Comparison of ENCODE assay signal across 7 cellular contexts in the genomic region with DNA sequence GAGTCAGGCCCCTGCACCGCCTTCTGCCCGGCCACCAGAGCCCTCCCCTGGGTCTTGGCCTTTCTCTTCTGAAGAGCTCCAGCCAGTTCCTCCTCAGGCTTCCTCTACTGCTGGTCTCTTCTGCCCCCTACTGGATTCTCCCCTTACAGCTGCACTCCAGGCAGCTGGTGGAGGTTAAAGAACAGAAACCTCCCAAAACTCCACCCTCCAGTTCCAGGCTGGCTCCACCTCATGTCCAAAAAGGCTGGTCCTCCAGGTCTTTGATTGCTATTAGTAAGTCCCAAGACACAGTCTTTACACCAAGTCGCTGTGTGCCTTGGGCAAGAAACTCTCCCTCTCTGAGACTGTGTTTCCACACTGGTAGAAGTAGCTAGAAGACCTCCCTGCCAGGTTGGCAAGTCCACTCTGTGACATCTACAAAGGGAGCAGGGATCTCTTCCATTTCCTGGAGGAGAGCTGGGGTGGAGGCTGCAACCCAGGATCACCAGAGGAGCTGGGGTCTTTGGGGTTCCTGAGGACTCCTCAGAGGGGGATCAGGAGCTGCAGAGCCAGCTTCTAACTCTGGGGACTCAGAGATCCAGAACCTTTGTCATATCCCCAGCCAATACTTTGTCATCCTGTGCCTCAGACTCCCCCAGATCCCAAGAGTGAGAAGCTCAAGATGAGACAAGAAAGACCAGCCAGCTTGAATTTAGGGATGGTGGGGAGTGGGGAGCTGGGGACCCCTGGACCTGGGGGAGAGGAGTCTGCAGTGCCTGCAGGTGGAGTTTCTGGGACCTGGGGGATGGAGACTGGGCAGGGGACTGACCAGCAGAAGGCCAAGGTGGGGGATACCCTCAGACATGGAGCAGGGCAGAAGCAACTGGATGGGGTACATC. TPM values are rescaled to one million over a fixed set of nuclear protein-coding genes. Genes with fewer than 3 reads are reported as not detected.
DNase-seq lines count a peak whose midpoint lies in the region; ATAC-seq, FAIRE-seq and TF ChIP-seq lines count a peak whose summit lies in the region.

No MANE protein-coding gene starts in this region.

- H2BK120ac ChIP-seq in trophoblast cell (ENCODE audit: insufficient read depth, low read length, poor library complexity), result no peak overlapping the region

- no peaks in the 10 kb centered on the region for H3K79me1 ChIP-seq in trophoblast cell (ENCODE audit: low read length)

- no peak overlapping the region for H4K8ac ChIP-seq in trophoblast cell (ENCODE audit: low read depth, low read length)

- peak; percentile 94 for FAIRE-seq in GM12892 (lab: Jason Lieb, UNC)

- no peak overlapping the region for H3K4ac ChIP-seq in trophoblast cell (ENCODE audit: low read depth, low read length)

- H3K4me3 ChIP-seq in trophoblast cell (ENCODE audit: low read depth, low read length), result no peak overlapping the region

- peak; percentile 66 for DNase-seq in GM12892 (ENCODE audit: insufficient read length)
- peak; percentile 37 to 39 for DNase-seq in activated T-helper 1 cell treated with anti-CD3 and anti-CD28 coated beads, Interleukin-2, amount 50 U/mL, for 16 hours (ENCODE audit: low read depth in 1 of 2, low spot score in 1 of 2)
- peak; percentile 40 for DNase-seq in foreskin melanocyte
- DNase-seq in trophoblast cell, result peak; percentile 64 to 83

- no peak overlapping the region for H3K23ac ChIP-seq in trophoblast cell (ENCODE audit: low read length)

- no peaks in the 10 kb centered on the region for H3K27me3 ChIP-seq in trophoblast cell (ENCODE audit: insufficient read depth, low read length)

- no peak overlapping the region for H2BK12ac ChIP-seq in trophoblast cell (ENCODE audit: low read length)

- ATAC-seq in GM19023 (IDR thresholded peaks at IDR 0.05; ENCODE audit: unreplicated experiment), result no peak

- H3K9me3 ChIP-seq in trophoblast cell (ENCODE audit: insufficient read depth, low read depth, low read length), result no peaks in the 10 kb centered on the region

- H3K9ac ChIP-seq in trophoblast cell (ENCODE audit: low read length), result no peak overlapping the region

- WGBS in trophoblast cell (ENCODE audit: extremely low coverage, insufficient coverage, insufficient read length), result no CpG with 5 or more reads among the region's 3 CpGs

- TF ChIP-seq RAD21 in Ishikawa (IDR thresholded peaks at IDR 0.05; ENCODE audit: low read depth), result peak; percentile 85

- no peaks in the 10 kb centered on the region for H3K79me2 ChIP-seq in trophoblast cell (ENCODE audit: control insufficient read depth, insufficient read depth, low read length, poor library complexity)

- H3K27ac ChIP-seq in trophoblast cell (ENCODE audit: low read depth, low read length), result no peak overlapping the region

- H2BK5ac ChIP-seq in trophoblast cell (ENCODE audit: low read depth, low read length, poor library complexity), result no peak overlapping the region

- no peaks in the 10 kb centered on the region for H3K4me1 ChIP-seq in trophoblast cell (ENCODE audit: control insufficient read depth in 1 of 2, insufficient read depth in 2 of 2, low read length in 2 of 2)

- no peak overlapping the region for H3K4me2 ChIP-seq in trophoblast cell (ENCODE audit: low read length)

- no peak overlapping the region for H3K14ac ChIP-seq in trophoblast cell (ENCODE audit: low read length)

- no peak for TF ChIP-seq EP300 in Ishikawa (IDR thresholded peaks at IDR 0.05; ENCODE audit: borderline replicate concordance)

- no peak overlapping the region for H2AK5ac ChIP-seq in trophoblast cell (ENCODE audit: low read length)

- H4K91ac ChIP-seq in trophoblast cell (ENCODE audit: low read depth, low read length), result no peak overlapping the region

- no peak overlapping the region for H2AFZ ChIP-seq in trophoblast cell (ENCODE audit: insufficient read depth, low read length, poor library complexity)

- H4K12ac ChIP-seq in trophoblast cell (ENCODE audit: low read depth, low read length), result no peak overlapping the region

- H3K36me3 ChIP-seq in trophoblast cell (ENCODE audit: control insufficient read depth in 1 of 2, insufficient read depth in 2 of 2, low read length in 2 of 2), result no peaks in the 10 kb centered on the region

- no peak for TF ChIP-seq POLR2A in GM12892 (IDR thresholded peaks at IDR 0.05; ENCODE audit: low read depth, low read length)
- peak; percentile 26; the same call in 1 of the 2 replicates for TF ChIP-seq POLR2A in Raji (IDR thresholded peaks at IDR 0.05; ENCODE audit: insufficient read depth, low read depth, low read length)

- no peak overlapping the region for H3K18ac ChIP-seq in trophoblast cell (ENCODE audit: low read length)

TF ChIP-seq in Ishikawa, 13 proteins besides CTCF, POLR2A, EP300 and RAD21:
- TF ChIP-seq FOXM1 (IDR thresholded peaks at IDR 0.05; ENCODE audit: borderline replicate concordance, low read depth) (no peak), ZBTB7A (IDR thresholded peaks at IDR 0.05; ENCODE audit: low read depth) (no peak), TAF1 (IDR thresholded peaks at IDR 0.05; ENCODE audit: low read depth) (no peak), TEAD4 (IDR thresholded peaks at IDR 0.05) (no peak), CEBPB (IDR thresholded peaks at IDR 0.05) (no peak), TCF12 (IDR thresholded peaks at IDR 0.05; ENCODE audit: low read depth) (no peak)
- TF ChIP-seq, protein P1, sequence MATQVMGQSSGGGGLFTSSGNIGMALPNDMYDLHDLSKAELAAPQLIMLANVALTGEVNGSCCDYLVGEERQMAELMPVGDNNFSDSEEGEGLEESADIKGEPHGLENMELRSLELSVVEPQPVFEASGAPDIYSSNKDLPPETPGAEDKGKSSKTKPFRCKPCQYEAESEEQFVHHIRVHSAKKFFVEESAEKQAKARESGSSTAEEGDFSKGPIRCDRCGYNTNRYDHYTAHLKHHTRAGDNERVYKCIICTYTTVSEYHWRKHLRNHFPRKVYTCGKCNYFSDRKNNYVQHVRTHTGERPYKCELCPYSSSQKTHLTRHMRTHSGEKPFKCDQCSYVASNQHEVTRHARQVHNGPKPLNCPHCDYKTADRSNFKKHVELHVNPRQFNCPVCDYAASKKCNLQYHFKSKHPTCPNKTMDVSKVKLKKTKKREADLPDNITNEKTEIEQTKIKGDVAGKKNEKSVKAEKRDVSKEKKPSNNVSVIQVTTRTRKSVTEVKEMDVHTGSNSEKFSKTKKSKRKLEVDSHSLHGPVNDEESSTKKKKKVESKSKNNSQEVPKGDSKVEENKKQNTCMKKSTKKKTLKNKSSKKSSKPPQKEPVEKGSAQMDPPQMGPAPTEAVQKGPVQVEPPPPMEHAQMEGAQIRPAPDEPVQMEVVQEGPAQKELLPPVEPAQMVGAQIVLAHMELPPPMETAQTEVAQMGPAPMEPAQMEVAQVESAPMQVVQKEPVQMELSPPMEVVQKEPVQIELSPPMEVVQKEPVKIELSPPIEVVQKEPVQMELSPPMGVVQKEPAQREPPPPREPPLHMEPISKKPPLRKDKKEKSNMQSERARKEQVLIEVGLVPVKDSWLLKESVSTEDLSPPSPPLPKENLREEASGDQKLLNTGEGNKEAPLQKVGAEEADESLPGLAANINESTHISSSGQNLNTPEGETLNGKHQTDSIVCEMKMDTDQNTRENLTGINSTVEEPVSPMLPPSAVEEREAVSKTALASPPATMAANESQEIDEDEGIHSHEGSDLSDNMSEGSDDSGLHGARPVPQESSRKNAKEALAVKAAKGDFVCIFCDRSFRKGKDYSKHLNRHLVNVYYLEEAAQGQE (IDR thresholded peaks at IDR 0.05; ENCODE audit: low read depth), result no peak

RNA-seq across cellular contexts. Expression of gene IGLL5, which starts 3.4 kb away (rescaled TPM):
- polyA plus RNA-seq in GM12892 (2012; ENCODE audit: missing spikeins), result 20.3 TPM
- not detected in 2 replicates for polyA plus RNA-seq in trophoblast cell (2013)
